24 cellular contexts compared by ENCODE assay signal in genomic region chr11:103354656-103355055, GRCh38.
"Had no signal": no experiment of that assay in that cellular context is flagged by ENCODE, and none has a peak within 500 bp of the region (broad histone marks: within the 10 kb centered on the region; RNA-seq: fewer than 3 reads in every experiment).

No MANE protein-coding gene starts in this region.

- DNase-seq: hypothalamus; immature natural killer cell; kidney; left colon; left lung; lower lobe of right lung; mammary epithelial cell; mesenchymal stem cell; naive B cell; natural killer cell; ovary; right lobe of liver; stimulated activated CD4-positive, alpha-beta T cell treated with anti-CD3 and anti-CD28 coated beads, Interleukin-1b, Interleukin-23, amount 100 ng/mL, for 48 hours; stimulated activated CD4-positive, alpha-beta T cell treated with anti-CD3 and anti-CD28 coated beads, Interleukin-2, amount 100 ng/mL, for 48 hours; stimulated activated CD4-positive, alpha-beta T cell treated with anti-CD3 and anti-CD28 coated beads, Interleukin-4, amount 100 ng/mL, for 4 hours; stimulated activated CD8-positive, alpha-beta memory T cell treated with anti-CD3 and anti-CD28 coated beads, Interleukin-4, amount 100 ng/mL, for 48 hours; stimulated activated naive CD4-positive, alpha-beta T cell treated with Interleukin-2 at 50 U/mL for 16 hours; stimulated activated naive CD8-positive, alpha-beta T cell treated with anti-CD3 and anti-CD28 coated beads, Interleukin-15, amount 100 ng/mL, for 72 hours; substantia nigra; uterus had no signal

- H3K4me1 ChIP-seq: left lung, lower lobe of right lung, right atrium auricular region, right lobe of liver, tibial nerve, uterus had no signal

- H3K27me3 ChIP-seq: left lung, ovary, right atrium auricular region, right lobe of liver, tibial nerve, uterus had no signal

- H3K27ac ChIP-seq: left lung, lower lobe of right lung, ovary, right atrium auricular region, right lobe of liver, tibial nerve, uterus had no signal

- H3K4me2 ChIP-seq: smooth muscle cell had no signal

- H3K9me3 ChIP-seq: left lung, lower lobe of right lung, ovary, right atrium auricular region, right lobe of liver, tibial nerve, uterus had no signal

- H3K36me3 ChIP-seq: left lung, lower lobe of right lung, ovary, right atrium auricular region, right lobe of liver, uterus had no signal

- ATAC-seq: left colon; left lung; lower lobe of right lung; natural killer cell; right lobe of liver; stimulated activated memory B cell treated with anti-CD40 and anti-IgM and Interleukin-4, amounts not matched to agents 10 μg/mL and 1 μg/mL and 100 μg/mL, for 72 hours; stimulated activated naive CD8-positive, alpha-beta T cell treated with anti-CD3 and anti-CD28 coated beads, Interleukin-15, amount 100 ng/mL, for 72 hours had no signal

- H3K4me3 ChIP-seq: left lung, lower lobe of right lung, ovary, right atrium auricular region, right lobe of liver, smooth muscle cell, tibial nerve, uterus had no signal
